1 cellular context compared by ENCODE assay signal in the genomic region with DNA sequence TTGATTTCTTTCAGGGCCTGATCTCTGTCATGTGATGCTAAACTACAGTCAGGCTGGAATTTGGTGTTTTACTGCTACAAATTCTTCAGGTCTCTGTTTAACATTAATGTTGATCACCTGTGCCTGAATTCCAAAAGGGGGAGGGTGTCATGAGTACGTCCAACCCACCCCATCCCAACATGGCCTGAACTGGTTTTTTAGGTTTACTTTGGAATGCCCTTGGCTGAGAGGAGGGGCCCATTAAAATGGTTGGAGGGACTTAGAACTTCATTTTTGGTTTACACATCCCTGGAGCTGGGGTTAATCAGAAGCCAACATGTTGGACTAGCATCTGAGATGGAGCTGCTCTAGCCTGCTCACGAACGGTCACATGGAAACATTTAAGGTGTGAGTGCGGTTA.
TF ChIP-seq lines count a peak whose summit lies in the region.

No MANE protein-coding gene starts in this region.

TF ChIP-seq in H1, 55 proteins besides CTCF, POLR2A, EP300 and RAD21:
- TF ChIP-seq CEBPB (IDR thresholded peaks at IDR 0.05; ENCODE audit: low read depth, low read length) (no peak), SP2 (IDR thresholded peaks at IDR 0.05; ENCODE audit: low read length) (no peak), TBP (IDR thresholded peaks at IDR 0.05; ENCODE audit: low read depth, low read length) (no peak), SIN3A (conservative IDR thresholded peaks at IDR 0.05 in 1 of 2, IDR thresholded peaks at IDR 0.05 in 1 of 2; ENCODE audit: low read depth in 1 of 2, low read length in 2 of 2) (no peak), SP1 (IDR thresholded peaks at IDR 0.05; ENCODE audit: low read depth, low read length) (no peak), RFX5 (IDR thresholded peaks at IDR 0.05; ENCODE audit: borderline replicate concordance, low read depth, low read length) (no peak), PHF8 (conservative IDR thresholded peaks at IDR 0.05; ENCODE audit: low read depth, low read length) (no peak), BCL11A (IDR thresholded peaks at IDR 0.05; ENCODE audit: low read depth in 2 of 2, low read length in 2 of 2) (no peak), KDM1A (IDR thresholded peaks at IDR 0.05; ENCODE audit: borderline replicate concordance, low read length) (no peak), CBX5 (IDR thresholded peaks at IDR 0.05; ENCODE audit: low read depth, low read length) (no peak), GTF2F1 (IDR thresholded peaks at IDR 0.05; ENCODE audit: borderline replicate concordance, low read depth, low read length) (no peak)
- TF ChIP-seq, protein P1, sequence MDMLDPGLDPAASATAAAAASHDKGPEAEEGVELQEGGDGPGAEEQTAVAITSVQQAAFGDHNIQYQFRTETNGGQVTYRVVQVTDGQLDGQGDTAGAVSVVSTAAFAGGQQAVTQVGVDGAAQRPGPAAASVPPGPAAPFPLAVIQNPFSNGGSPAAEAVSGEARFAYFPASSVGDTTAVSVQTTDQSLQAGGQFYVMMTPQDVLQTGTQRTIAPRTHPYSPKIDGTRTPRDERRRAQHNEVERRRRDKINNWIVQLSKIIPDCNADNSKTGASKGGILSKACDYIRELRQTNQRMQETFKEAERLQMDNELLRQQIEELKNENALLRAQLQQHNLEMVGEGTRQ (IDR thresholded peaks at IDR 0.05; ENCODE audit: low read length) = no peak
- TF ChIP-seq, protein P2, sequence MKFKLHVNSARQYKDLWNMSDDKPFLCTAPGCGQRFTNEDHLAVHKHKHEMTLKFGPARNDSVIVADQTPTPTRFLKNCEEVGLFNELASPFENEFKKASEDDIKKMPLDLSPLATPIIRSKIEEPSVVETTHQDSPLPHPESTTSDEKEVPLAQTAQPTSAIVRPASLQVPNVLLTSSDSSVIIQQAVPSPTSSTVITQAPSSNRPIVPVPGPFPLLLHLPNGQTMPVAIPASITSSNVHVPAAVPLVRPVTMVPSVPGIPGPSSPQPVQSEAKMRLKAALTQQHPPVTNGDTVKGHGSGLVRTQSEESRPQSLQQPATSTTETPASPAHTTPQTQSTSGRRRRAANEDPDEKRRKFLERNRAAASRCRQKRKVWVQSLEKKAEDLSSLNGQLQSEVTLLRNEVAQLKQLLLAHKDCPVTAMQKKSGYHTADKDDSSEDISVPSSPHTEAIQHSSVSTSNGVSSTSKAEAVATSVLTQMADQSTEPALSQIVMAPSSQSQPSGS (IDR thresholded peaks at IDR 0.05; ENCODE audit: low read length) = no peak
TF ChIP-seq in H1: peak in this region for 0.
